ENCODE assay signal across 8 cellular contexts in genomic region chr11:3091846-3092602, GRCh38. TPM values are rescaled to one million over a fixed set of nuclear protein-coding genes. Genes with fewer than 3 reads are reported as not detected.
DNase-seq lines count a peak whose midpoint lies in the region; ATAC-seq and TF ChIP-seq lines count a peak whose summit lies in the region.

No MANE protein-coding gene starts in this region.

- peaks cover 7% of the 10 kb centered on the region; the same call in 1 of the 2 replicates for H3F3A ChIP-seq in PC-9 (ENCODE audit: insufficient read depth, low read depth)

- TF ChIP-seq CTCF in PC-9 (conservative IDR thresholded peaks at IDR 0.05) (peak; percentile 94), fibroblast of pulmonary artery (IDR thresholded peaks at IDR 0.05; ENCODE audit: low read length, missing control alignments) (peak; percentile 93), neutrophil (IDR thresholded peaks at IDR 0.05) (peak; percentile 96), thoracic aorta (IDR thresholded peaks at IDR 0.05) (peak; percentile 99)

- no peaks in the 10 kb centered on the region for H3K9me2 ChIP-seq in PC-9 (ENCODE audit: insufficient read depth)

- no peaks in the 10 kb centered on the region for H3K9me3 ChIP-seq in PC-9 (ENCODE audit: insufficient read depth, low read depth)
- no peaks in the 10 kb centered on the region for H3K9me3 ChIP-seq in neutrophil
- H3K9me3 ChIP-seq in thoracic aorta: no peaks in the 10 kb centered on the region

- intact Hi-C loops in PC-9 (cut with micrococcal nuclease; ENCODE audit: unreplicated experiment): loop anchor here (1.0 to 5.0 kb wide), 3 partner anchors 35 to 125 kb away; partner anchors contain the start of genes CARS1 and MRGPRG

- H3K4me2 ChIP-seq in PC-9: no peak overlapping the region

- POLR2A ChIA-PET in PC-9 (lab: Charles Lee; ENCODE audit: unreplicated experiment): no interaction called here

- H3K79me2 ChIP-seq in PC-9 (ENCODE audit: low read depth): no peaks in the 10 kb centered on the region

- H2AFZ ChIP-seq in PC-9: no peak overlapping the region

- H3K27ac ChIP-seq in PC-9 (no peak overlapping the region), neutrophil (no peak overlapping the region), thoracic aorta (no peak overlapping the region)

- H3K4me1 ChIP-seq in PC-9 (replicated peaks; ENCODE audit: insufficient read depth): peaks cover 18% of the 10 kb centered on the region
- peaks cover 0 to 3% of the 10 kb centered on the region in 2 experiments for H3K4me1 ChIP-seq in neutrophil (ENCODE audit: control insufficient read depth in 1 of 2, insufficient read depth in 1 of 2, low read depth in 1 of 2, low read length in 1 of 2)
- H3K4me1 ChIP-seq in thoracic aorta (ENCODE audit: control insufficient read depth in 1 of 2, low read depth in 2 of 2): no peaks in the 10 kb centered on the region

- CTCF ChIA-PET in PC-9 (lab: Charles Lee): interaction anchor here (0.5 to 1.4 kb wide), 6 partner anchors 33 to 102 kb away, joined by 3 to 7 read pairs (median 4); no protein-coding TSS in a partner anchor

- peak; percentile 45 for DNase-seq in NK-92 treated with Interleukin-12 subunit alpha and Interleukin-12 subunit beta, amount 100 ng/mL, for 24 hours (lab: John Stamatoyannopoulos, UW)
- no peak for DNase-seq in NK-92 (lab: John Stamatoyannopoulos, UW; ENCODE audit: unreplicated experiment)
- DNase-seq in HT1080 (ENCODE audit: low read depth): peak; percentile 79
- peak; percentile 66 to 72 for DNase-seq in PC-9
- peak; percentile 82 to 83 for DNase-seq in activated T-cell treated with anti-CD3 and anti-CD28 coated beads, Interleukin-2, amount 50 U/mL, for 48 hours
- peak; percentile 62 for DNase-seq in fibroblast of pulmonary artery (ENCODE audit: low read depth)
- DNase-seq in thoracic aorta (ENCODE audit: low spot score): no peak

- H3K27me3 ChIP-seq in PC-9 (ENCODE audit: insufficient read depth, low read depth) (no peaks in the 10 kb centered on the region), neutrophil (no peaks in the 10 kb centered on the region), thoracic aorta (replicated peaks; ENCODE audit: insufficient read depth) (no peaks in the 10 kb centered on the region)

- BruUV-seq in PC-9 (replicated peaks; lab: Mats Ljungman, UMichigan): no TSS peak

- no peak for ATAC-seq in thoracic aorta (ENCODE audit: insufficient number of reproducible peaks, low FRiP score, low read depth)

- no peaks in the 10 kb centered on the region for H4K20me1 ChIP-seq in PC-9 (ENCODE audit: insufficient read depth)

- H3K4me3 ChIP-seq in PC-9 (no peak overlapping the region), fibroblast of pulmonary artery (replicated peaks; ENCODE audit: low read depth, low read length) (no peak overlapping the region), neutrophil (ENCODE audit: low read depth in 1 of 2, low read length in 1 of 2) (no peak overlapping the region), thoracic aorta (no peak overlapping the region)

- H3K36me3 ChIP-seq in PC-9 (ENCODE audit: low read depth) (no peaks in the 10 kb centered on the region), neutrophil (peaks cover 58% of the 10 kb centered on the region), thoracic aorta (peaks cover 26% of the 10 kb centered on the region)

RNA-seq across cellular contexts. Expression of gene CARS1, which starts 34.8 kb away (rescaled TPM):
- 83.1 and 91.5 TPM in 2 replicates for total RNA-seq in HT1080 (2014; rRNA removed; shearing (Covaris generic))
- polyA plus RNA-seq in HT1080 (2015; cell fraction: cytosol; rRNA removed): 144 and 166 TPM in 2 replicates
- 436 and 437 TPM in 2 replicates for polyA plus RNA-seq in HT1080 (2015; cell fraction: nucleus; rRNA removed)
- total RNA-seq in PC-9 (2021) (58.4 and 78.8 TPM in 2 replicates), thoracic aorta (10 to 100 TPM; 38.4 to 56.5 TPM)

Comparison
In these comparisons a context has a peak if more than half of its experiments do, and no peak if none do; other contexts are left out.
1. DNase-seq: peak in NK-92 treated with Interleukin-12 subunit alpha and Interleukin-12 subunit beta, amount 100 ng/mL, for 24 hours (single experiment), HT1080 (single experiment), PC-9 (2 of 2), activated T-cell treated with anti-CD3 and anti-CD28 coated beads, Interleukin-2, amount 50 U/mL, for 48 hours (2 of 2) and fibroblast of pulmonary artery (single experiment); none in NK-92 (single experiment) and thoracic aorta (single experiment).
2. Peak in every context shown above with its lines, with median percentiles within 50 percentile points of each other: CTCF ChIP-seq.